ENCODE assay signal across 8 cellular contexts in the genomic region with DNA sequence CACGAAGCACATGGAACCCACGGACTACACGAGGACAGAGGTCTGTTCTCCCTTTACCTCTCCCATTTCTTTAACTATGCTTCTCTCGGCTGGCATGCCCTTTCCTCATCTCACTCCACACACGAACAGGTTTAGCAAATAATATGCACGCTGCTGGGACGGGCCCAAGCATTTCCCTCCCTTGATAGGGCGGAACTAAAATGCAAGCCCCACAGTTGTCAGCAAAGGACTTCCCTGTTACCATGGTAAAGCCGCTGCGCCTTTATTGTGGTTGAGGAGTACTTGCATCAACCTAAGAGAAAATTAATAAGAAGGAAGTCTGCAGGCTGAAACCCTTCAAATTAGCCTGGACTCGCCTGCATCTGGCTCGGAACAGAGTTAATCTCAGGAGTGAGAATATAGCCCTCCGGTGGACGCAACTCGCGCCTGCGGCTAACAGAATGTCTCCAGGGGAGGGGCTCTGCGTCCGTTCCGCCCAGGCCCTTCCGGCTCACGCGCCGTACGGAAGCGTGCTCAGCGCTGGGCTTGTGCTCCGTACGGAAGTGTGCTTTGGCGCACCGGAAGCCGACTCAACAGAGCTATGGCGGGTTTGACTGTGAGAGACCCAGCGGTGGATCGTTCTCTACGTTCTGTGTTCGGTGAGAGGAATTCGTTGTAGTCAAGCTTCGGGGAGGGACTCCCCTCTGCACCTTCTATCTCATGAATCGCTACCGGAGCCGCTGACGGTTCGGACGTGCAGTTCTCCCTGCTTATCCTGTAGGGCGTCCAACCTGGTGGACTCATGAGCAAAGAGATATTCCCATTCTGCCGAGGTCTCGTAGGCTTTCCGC. TPM values are rescaled to one million over a fixed set of nuclear protein-coding genes. Genes with fewer than 3 reads are reported as not detected.
A peak's percentile ranks its signal among the peaks of the same experiment; 100 is the strongest.
DNase-seq lines count a peak whose midpoint lies in the region; ATAC-seq and TF ChIP-seq lines count a peak whose summit lies in the region.

A gene with protein sequence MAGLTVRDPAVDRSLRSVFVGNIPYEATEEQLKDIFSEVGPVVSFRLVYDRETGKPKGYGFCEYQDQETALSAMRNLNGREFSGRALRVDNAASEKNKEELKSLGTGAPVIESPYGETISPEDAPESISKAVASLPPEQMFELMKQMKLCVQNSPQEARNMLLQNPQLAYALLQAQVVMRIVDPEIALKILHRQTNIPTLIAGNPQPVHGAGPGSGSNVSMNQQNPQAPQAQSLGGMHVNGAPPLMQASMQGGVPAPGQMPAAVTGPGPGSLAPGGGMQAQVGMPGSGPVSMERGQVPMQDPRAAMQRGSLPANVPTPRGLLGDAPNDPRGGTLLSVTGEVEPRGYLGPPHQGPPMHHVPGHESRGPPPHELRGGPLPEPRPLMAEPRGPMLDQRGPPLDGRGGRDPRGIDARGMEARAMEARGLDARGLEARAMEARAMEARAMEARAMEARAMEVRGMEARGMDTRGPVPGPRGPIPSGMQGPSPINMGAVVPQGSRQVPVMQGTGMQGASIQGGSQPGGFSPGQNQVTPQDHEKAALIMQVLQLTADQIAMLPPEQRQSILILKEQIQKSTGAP (plus strand): TSS at position 555 of the 830 bp plus-strand sequence. CDS start 26 bp downstream, at position 581.

- ATAC-seq in HG03432 (IDR thresholded peaks at IDR 0.05; ENCODE audit: unreplicated experiment): peak; percentile 99

- TF ChIP-seq POLR2A in GM19193 (IDR thresholded peaks at IDR 0.05; ENCODE audit: extremely low read depth, insufficient read depth, insufficient read length): peak; percentile 70

- no peaks in the 10 kb centered on the region for H3K4me1 ChIP-seq in BE2C

- TF ChIP-seq CTCF in BE2C (IDR thresholded peaks at IDR 0.05; ENCODE audit: low read depth, low read length) (0 out of 2 replicates have a peak, but pooled peaks have one; percentile 4), choroid plexus epithelial cell (conservative IDR thresholded peaks at IDR 0.05; ENCODE audit: low read depth, low read length) (peak; percentile 26)

- no peaks in the 10 kb centered on the region; the same call in 1 of the 2 replicates for H3K27me3 ChIP-seq in BE2C

- peaks cover 5% of the 10 kb centered on the region; the same call in 1 of the 2 replicates for H3K36me3 ChIP-seq in BE2C

- H3K9me3 ChIP-seq in BE2C: no peaks in the 10 kb centered on the region

- peak within 1 kb of the TSS; percentile 90 for H3K4me3 ChIP-seq in BE2C (ENCODE audit: low read depth, low read length)
- H3K4me3 ChIP-seq in choroid plexus epithelial cell (ENCODE audit: low read depth, low read length): peak within 1 kb of the TSS; percentile 73

- DNase-seq in BE2C (peak; percentile 82), NCI-H460 (ENCODE audit: extremely low read depth, low read depth) (peak; percentile 83), choroid plexus epithelial cell (ENCODE audit: low read depth) (peak; percentile 86), kidney tubule cell (ENCODE audit: low spot score) (peak; percentile 88)
- peak; percentile 55 to 56 for DNase-seq in activated CD4-positive, alpha-beta T cell treated with anti-CD3 and anti-CD28 coated beads for 24 hours (ENCODE audit: low read depth in 2 of 2)
- DNase-seq in stimulated activated CD4-positive, alpha-beta T cell treated with anti-CD3 and anti-CD28 coated beads, Interleukin-1b, Interleukin-23, amount 100 ng/mL, for 24 hours (ENCODE audit: low read depth in 4 of 4, low spot score in 1 of 4): peak; percentile 29 to 64 (median 52)

RNA-seq across cellular contexts. Expression of the gene that starts here (rescaled TPM):
- polyA plus RNA-seq in BE2C (2012; ENCODE audit: insufficient read depth, insufficient read length, low read depth): 21.6 TPM
- 60.9 and 77.2 TPM in 2 replicates for total RNA-seq in NCI-H460 (2014; rRNA removed; shearing (Covaris generic))
- polyA plus RNA-seq in NCI-H460 (2014; cell fraction: nucleus; rRNA removed): 68.6 and 86.2 TPM in 2 replicates

Comparison
In these comparisons a context has a peak if more than half of its experiments do, and no peak if none do; other contexts are left out.
1. Peak in every context shown above with its lines: DNase-seq, ATAC-seq and H3K4me3 ChIP-seq.